In the genomic region with DNA sequence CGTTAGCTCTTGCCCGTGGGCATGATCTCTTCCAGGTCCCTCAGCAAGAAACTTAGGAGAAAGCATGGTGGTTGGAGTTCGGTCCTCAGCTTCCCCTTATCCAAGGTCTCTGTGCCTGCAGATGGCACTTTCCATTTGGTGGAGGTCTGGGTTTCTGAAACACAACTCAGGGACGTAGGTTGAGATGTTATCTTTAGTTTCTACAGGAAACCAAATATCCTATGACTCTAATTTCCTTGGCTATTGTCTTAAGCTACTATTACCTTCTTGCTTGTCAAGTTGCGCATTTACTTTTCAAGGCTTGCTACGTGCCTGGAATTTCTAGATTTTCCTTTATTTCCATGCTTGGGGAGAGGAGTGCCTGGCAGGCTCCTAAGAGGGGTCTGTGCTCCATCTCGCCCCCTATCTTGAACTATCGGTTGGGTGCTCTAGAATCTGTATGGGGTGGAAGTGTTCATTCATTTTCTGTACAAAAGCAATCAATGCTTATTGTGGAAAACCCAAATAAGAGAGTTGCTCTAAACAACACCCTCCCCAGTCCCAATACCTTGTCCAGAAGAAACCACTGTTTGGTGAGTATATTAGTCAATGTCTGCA, we compare ENCODE assay signal across 19 cellular contexts. TPM values are rescaled to one million over a fixed set of nuclear protein-coding genes. Genes with fewer than 3 reads are reported as not detected.
DNase-seq lines count a peak whose midpoint lies in the region; ATAC-seq and TF ChIP-seq lines count a peak whose summit lies in the region.
"Had no signal": no experiment of that assay in that cellular context is flagged by ENCODE, and none has a peak within 500 bp of the region (broad histone marks: within the 10 kb centered on the region; RNA-seq: fewer than 3 reads in every experiment).

No MANE protein-coding gene starts in this region.

- no peak overlapping the region for H3T11ph ChIP-seq in H9 (ENCODE audit: low read length)

- ATAC-seq in WTC11 (peak; percentile 57), HG03095 (IDR thresholded peaks at IDR 0.05; ENCODE audit: unreplicated experiment) (no peak)
- no peak for ATAC-seq in CD4-positive, alpha-beta T cell (ENCODE audit: poor library complexity)
- no peak for ATAC-seq in naive thymus-derived CD4-positive, alpha-beta T cell

- H3K4me3 Mint-ChIP-seq in H9: no peak overlapping the region
- H3K4me3 Mint-ChIP-seq in WTC11: no peak overlapping the region
- H3K4me3 Mint-ChIP-seq in endothelial cell (ENCODE audit: unreplicated experiment): no peak overlapping the region
- H3K4me3 Mint-ChIP-seq in osteocyte (ENCODE audit: unreplicated experiment): no peak overlapping the region
- no peak overlapping the region for H3K4me3 Mint-ChIP-seq in CD4-positive, alpha-beta T cell
- no peak overlapping the region for H3K4me3 Mint-ChIP-seq in naive thymus-derived CD4-positive, alpha-beta T cell
- H3K4me3 Mint-ChIP-seq: CD4-positive, alpha-beta memory T cell had no signal

- TF ChIP-seq CTCF in H9 (conservative IDR thresholded peaks at IDR 0.05): peak; percentile 51
- no peak for TF ChIP-seq CTCF in WTC11 (IDR thresholded peaks at IDR 0.05)
- TF ChIP-seq CTCF in endothelial cell (IDR thresholded peaks at IDR 0.05; ENCODE audit: unreplicated experiment): no peak
- TF ChIP-seq CTCF in osteocyte (IDR thresholded peaks at IDR 0.05): no peak
- no peak for TF ChIP-seq CTCF in CD4-positive, alpha-beta T cell (IDR thresholded peaks at IDR 0.05)
- TF ChIP-seq CTCF in GM10266 (IDR thresholded peaks at IDR 0.05; ENCODE audit: control insufficient read depth, insufficient read depth, low read depth, missing control alignments): no peak

- no peaks in the 10 kb centered on the region for H3K79me2 ChIP-seq in H9 (ENCODE audit: insufficient read depth, low read length)

- no peak overlapping the region for H2AFZ ChIP-seq in H9 (ENCODE audit: low read length)

- H2BK12ac ChIP-seq in H9 (ENCODE audit: insufficient read length, low read depth, low read length): no peak overlapping the region

- H3K9me3 Mint-ChIP-seq in H9 (peaks cover 0 to 2% of the 10 kb centered on the region in 2 experiments; a peak in 1 of 5 replicates), WTC11 (peaks cover 4% of the 10 kb centered on the region; the same call in 1 of the 2 replicates), endothelial cell (ENCODE audit: unreplicated experiment) (no peaks in the 10 kb centered on the region), osteocyte (ENCODE audit: unreplicated experiment) (no peaks in the 10 kb centered on the region)
- H3K9me3 Mint-ChIP-seq in CD4-positive, alpha-beta T cell: no peaks in the 10 kb centered on the region
- H3K9me3 Mint-ChIP-seq in naive thymus-derived CD4-positive, alpha-beta T cell: peaks cover 0 to 4% (median 0%) of the 10 kb centered on the region in 11 donors

- no peak overlapping the region for H3K23ac ChIP-seq in H9 (ENCODE audit: insufficient read length, low read depth, low read length)

- no peak overlapping the region for H3K4ac ChIP-seq in H9 (ENCODE audit: low read depth, low read length)

- no peaks in the 10 kb centered on the region for H3K27me3 ChIP-seq in H9 (ENCODE audit: insufficient read depth, low read length)
- H3K27me3 ChIP-seq in CD4-positive, alpha-beta T cell (ENCODE audit: control insufficient read depth, insufficient read depth, low read length): peaks cover 3% of the 10 kb centered on the region
- H3K27me3 ChIP-seq in naive thymus-derived CD4-positive, alpha-beta T cell (ENCODE audit: control insufficient read depth in 2 of 2, insufficient read depth in 2 of 2, low read length in 2 of 2): no peaks in the 10 kb centered on the region

- H4K20me1 ChIP-seq in H9 (ENCODE audit: control insufficient read depth, insufficient read depth, insufficient read length): no peaks in the 10 kb centered on the region

- WGBS in H9 (ENCODE audit: extremely low coverage, insufficient read length, low lambda C conversion rate): no CpG with 5 or more reads among the region's 8 CpGs

- no peak overlapping the region for H3K9ac ChIP-seq in H9 (ENCODE audit: extremely low read depth, insufficient read length, low read length)
- H3K9ac ChIP-seq: KMS-11 had no signal

- no peaks in the 10 kb centered on the region for H3K36me3 ChIP-seq in naive thymus-derived CD4-positive, alpha-beta T cell (ENCODE audit: control insufficient read depth in 2 of 3, insufficient read depth in 3 of 3, low read length in 3 of 3)
- H3K36me3 ChIP-seq: BE2C had no signal

- peaks cover 29 to 34% of the 10 kb centered on the region in 2 experiments for H3K4me1 Mint-ChIP-seq in H9
- peaks cover 20% of the 10 kb centered on the region for H3K4me1 Mint-ChIP-seq in WTC11
- H3K4me1 Mint-ChIP-seq in endothelial cell (ENCODE audit: unreplicated experiment): peaks cover 22% of the 10 kb centered on the region
- H3K4me1 Mint-ChIP-seq in osteocyte (ENCODE audit: unreplicated experiment): peaks cover 10% of the 10 kb centered on the region
- no peaks in the 10 kb centered on the region for H3K4me1 Mint-ChIP-seq in CD4-positive, alpha-beta T cell (ENCODE audit: low read depth)
- no peaks in the 10 kb centered on the region for H3K4me1 Mint-ChIP-seq in naive thymus-derived CD4-positive, alpha-beta T cell
- H3K4me1 Mint-ChIP-seq: CD4-positive, alpha-beta memory T cell had no signal

- DNase-seq in H9 (peak; percentile 20), WTC11 (ENCODE audit: low spot score) (no peak), endothelial cell (ENCODE audit: low spot score) (no peak), osteocyte (ENCODE audit: extremely low spot score, unreplicated experiment) (peak; percentile 25), GM10266 (ENCODE audit: extremely low spot score) (no peak)
- no peak for DNase-seq in CD4-positive, alpha-beta T cell
- no peak for DNase-seq in naive thymus-derived CD4-positive, alpha-beta T cell
- DNase-seq: ACHN; BE2C; CD4-positive, alpha-beta memory T cell; DMS153; DMS79; HCEC 1CT had no signal

- no peak overlapping the region for H3K4me2 ChIP-seq in H9 (ENCODE audit: insufficient read depth, insufficient read length, low read length)
- H3K4me2 ChIP-seq: KMS-11 had no signal

- H3K4me3 ChIP-seq in naive thymus-derived CD4-positive, alpha-beta T cell (ENCODE audit: low read length): no peak overlapping the region

- no peak overlapping the region for H3K27ac ChIP-seq in H9 (ENCODE audit: insufficient read length, low read depth, low read length)
- H3K27ac ChIP-seq in CD4-positive, alpha-beta T cell (ENCODE audit: low read depth, low read length): no peak overlapping the region
- H3K27ac ChIP-seq in naive thymus-derived CD4-positive, alpha-beta T cell (ENCODE audit: low read depth, low read length): no peak overlapping the region
- H3K27ac ChIP-seq: C4-2B, HL-60, KMS-11 had no signal

- POLR2A ChIA-PET in WTC11 (lab: Charles Lee): no interaction called here
- POLR2A ChIA-PET in CD4-positive, alpha-beta T cell (lab: Charles Lee): no interaction called here
- POLR2A ChIA-PET in naive thymus-derived CD4-positive, alpha-beta T cell (lab: Charles Lee): no interaction called here

- H4K91ac ChIP-seq in H9 (ENCODE audit: insufficient read length, low read depth, low read length): no peak overlapping the region

- no peak overlapping the region for H4K8ac ChIP-seq in H9 (replicated peaks; ENCODE audit: insufficient read length, low read depth, low read length)

- no peaks in the 10 kb centered on the region for H3K79me1 ChIP-seq in H9 (ENCODE audit: insufficient read depth, low read depth, low read length, poor library complexity, severe bottlenecking)

- no peak overlapping the region for H2BK120ac ChIP-seq in H9 (ENCODE audit: low read depth, low read length, poor library complexity, severe bottlenecking)

- H3K27me3 Mint-ChIP-seq in H9 (ENCODE audit: low read depth): peaks cover 7% of the 10 kb centered on the region
- no peaks in the 10 kb centered on the region; the same call in 1 of the 2 replicates for H3K27me3 Mint-ChIP-seq in WTC11 (ENCODE audit: low read depth)
- H3K27me3 Mint-ChIP-seq in endothelial cell (ENCODE audit: unreplicated experiment): no peaks in the 10 kb centered on the region
- no peaks in the 10 kb centered on the region for H3K27me3 Mint-ChIP-seq in osteocyte (ENCODE audit: unreplicated experiment)
- H3K27me3 Mint-ChIP-seq in CD4-positive, alpha-beta T cell: peaks cover 21% of the 10 kb centered on the region
- peaks cover 4 to 13% (median 10%) of the 10 kb centered on the region in 5 donors for H3K27me3 Mint-ChIP-seq in naive thymus-derived CD4-positive, alpha-beta T cell

- no peaks in the 10 kb centered on the region for H3K23me2 ChIP-seq in H9 (ENCODE audit: insufficient read length, low read depth, low read length, poor library complexity, severe bottlenecking)

- H2BK15ac ChIP-seq in H9 (ENCODE audit: low read depth, low read length): no peak overlapping the region

- no peak overlapping the region for H3K14ac ChIP-seq in H9 (ENCODE audit: insufficient read depth, low read length)

- no peak overlapping the region for H4K5ac ChIP-seq in H9 (ENCODE audit: insufficient read length, low read depth, low read length)

- no peak overlapping the region for H2AK5ac ChIP-seq in H9 (ENCODE audit: insufficient read length, low read length)

- H3K4me1 ChIP-seq in H9 (ENCODE audit: insufficient read depth, low read length): no peaks in the 10 kb centered on the region; the same call in 1 of the 2 replicates
- no peaks in the 10 kb centered on the region for H3K4me1 ChIP-seq in naive thymus-derived CD4-positive, alpha-beta T cell (ENCODE audit: control insufficient read depth in 2 of 2, insufficient read depth in 2 of 2, low read length in 2 of 2)
- H3K4me1 ChIP-seq: BE2C had no signal

- H3K36me3 Mint-ChIP-seq in H9 (ENCODE audit: insufficient read depth in 1 of 3, low read depth in 3 of 3): no peaks in the 10 kb centered on the region
- 0 out of 2 replicates have a peak, but pooled peaks cover 3% of the 10 kb centered on the region for H3K36me3 Mint-ChIP-seq in WTC11
- no peaks in the 10 kb centered on the region for H3K36me3 Mint-ChIP-seq in endothelial cell (ENCODE audit: low read depth, unreplicated experiment)
- H3K36me3 Mint-ChIP-seq in osteocyte (ENCODE audit: unreplicated experiment): no peaks in the 10 kb centered on the region
- H3K36me3 Mint-ChIP-seq in CD4-positive, alpha-beta T cell (ENCODE audit: low read depth): no peaks in the 10 kb centered on the region
- H3K36me3 Mint-ChIP-seq in naive thymus-derived CD4-positive, alpha-beta T cell: no peaks in the 10 kb centered on the region
- H3K36me3 Mint-ChIP-seq: CD4-positive, alpha-beta memory T cell had no signal

- H3K9me3 ChIP-seq in H9 (ENCODE audit: control insufficient read depth, low read depth, low read length): no peaks in the 10 kb centered on the region
- H3K9me3 ChIP-seq in CD4-positive, alpha-beta T cell (ENCODE audit: control insufficient read depth, low read length): no peaks in the 10 kb centered on the region
- H3K9me3 ChIP-seq in naive thymus-derived CD4-positive, alpha-beta T cell (ENCODE audit: control insufficient read depth in 2 of 3, low read length in 3 of 3): no peaks in the 10 kb centered on the region
- H3K9me3 ChIP-seq: BE2C had no signal

- intact Hi-C loops in CD4-positive, alpha-beta T cell (cut with DNase I, micrococcal nuclease): no loop called here
- intact Hi-C loops in naive thymus-derived CD4-positive, alpha-beta T cell (cut with micrococcal nuclease): no loop called here

- CTCF ChIA-PET in WTC11 (lab: Charles Lee): interaction anchor here (1.7 kb wide), 1 partner anchor 154 kb away, joined by 4 read pairs; no protein-coding TSS in a partner anchor
- CTCF ChIA-PET in CD4-positive, alpha-beta T cell (lab: Charles Lee): no interaction called here
- CTCF ChIA-PET in naive thymus-derived CD4-positive, alpha-beta T cell (lab: Charles Lee): no interaction called here

- H3K18ac ChIP-seq in H9 (ENCODE audit: insufficient read length, low read depth, low read length): no peak overlapping the region

- H2BK5ac ChIP-seq in H9 (ENCODE audit: insufficient read length, low read length): no peak overlapping the region

- H2BK20ac ChIP-seq in H9 (ENCODE audit: low read depth, low read length, poor library complexity, severe bottlenecking): no peak overlapping the region

- H3K56ac ChIP-seq in H9 (ENCODE audit: insufficient read length, low read depth, low read length): no peak overlapping the region

- H3K27ac Mint-ChIP-seq in H9 (no peak overlapping the region), WTC11 (no peak overlapping the region), endothelial cell (ENCODE audit: unreplicated experiment) (peak overlapping the region; percentile 31), osteocyte (ENCODE audit: unreplicated experiment) (no peak overlapping the region)
- no peak overlapping the region for H3K27ac Mint-ChIP-seq in CD4-positive, alpha-beta T cell
- no peak overlapping the region for H3K27ac Mint-ChIP-seq in naive thymus-derived CD4-positive, alpha-beta T cell
- H3K27ac Mint-ChIP-seq: CD4-positive, alpha-beta memory T cell had no signal

RNA-seq across cellular contexts. Expression of a gene that starts 32.9 kb away (rescaled TPM):
- total RNA-seq in H9 (2021) (0.24 and 0.63 TPM in 2 replicates), WTC11 (2021) (0.59 to 0.82 TPM (median 0.80 TPM) in 3 replicates), endothelial cell (ENCODE audit: unreplicated experiment) (6.1 TPM), osteocyte (12.6 and 13.3 TPM in 2 replicates)
- total RNA-seq in CD4-positive, alpha-beta T cell: not detected
- not detected for total RNA-seq in naive thymus-derived CD4-positive, alpha-beta T cell
- polyA plus RNA-seq in naive thymus-derived CD4-positive, alpha-beta T cell: not detected
- total RNA-seq: CD4-positive, alpha-beta memory T cell; H4; HT1080 had no signal
- polyA plus RNA-seq: CD4-positive, alpha-beta memory T cell had no signal

Comparison
In these comparisons a context has a peak if more than half of its experiments do, and no peak if none do; other contexts are left out.
1. DNase-seq: peak in H9 (single experiment) and osteocyte (single experiment); none in WTC11 (single experiment), endothelial cell (single experiment), CD4-positive, alpha-beta T cell (0 of 10), GM10266 (single experiment) and naive thymus-derived CD4-positive, alpha-beta T cell (0 of 9).